In the genomic region with DNA sequence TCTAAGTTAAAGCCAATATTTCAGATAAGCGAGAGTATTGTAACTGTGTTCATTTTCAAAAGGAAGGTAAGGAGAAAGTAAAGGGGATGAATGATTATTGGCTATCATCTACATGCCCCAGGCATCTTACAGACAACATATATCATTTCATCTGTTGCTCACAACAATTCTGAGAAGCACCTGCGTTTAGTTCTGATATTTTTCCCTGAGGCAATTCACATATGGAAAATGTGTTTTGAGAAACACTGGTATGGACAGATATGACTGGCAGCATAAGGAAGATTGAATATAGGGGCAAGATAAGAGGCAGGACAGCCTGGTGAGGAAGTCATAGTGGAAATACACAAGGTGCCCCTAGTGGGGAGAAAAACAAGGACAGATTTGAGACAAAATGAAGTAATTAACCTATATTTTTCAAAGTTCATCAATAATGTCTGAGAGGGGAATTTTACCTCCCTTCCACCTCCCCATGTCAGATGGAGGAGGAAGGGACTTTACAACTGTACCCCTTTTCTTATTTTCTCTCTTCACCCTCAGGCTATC, we compare ENCODE assay signal across 1 cellular context.
TF ChIP-seq lines count a peak whose summit lies in the region.

No MANE protein-coding gene starts in this region.

TF ChIP-seq in K562, 482 proteins besides CTCF, POLR2A, EP300 and RAD21 (continued from another document):
- no peak for TF ChIP-seq PHF8 (IDR thresholded peaks at IDR 0.05; ENCODE audit: borderline replicate concordance, low read length)
- no peak for TF ChIP-seq RUNX1 (IDR thresholded peaks at IDR 0.05; ENCODE audit: low read depth)
- no peak for TF ChIP-seq ZNF212 (CRISPR knock-in tag; IDR thresholded peaks at IDR 0.05)
- no peak for TF ChIP-seq SRSF9 (IDR thresholded peaks at IDR 0.05; ENCODE audit: borderline replicate concordance, low read depth, low read length)
- TF ChIP-seq POLR2AphosphoS5 (IDR thresholded peaks at IDR 0.05; ENCODE audit: control insufficient read depth, insufficient read depth, low read depth, low read length), result no peak
- TF ChIP-seq DPF2 (IDR thresholded peaks at IDR 0.05), result no peak
- no peak for TF ChIP-seq NFRKB (IDR thresholded peaks at IDR 0.05; ENCODE audit: low read depth)
